Comparison of ENCODE assay signal across 26 cellular contexts in the genomic region with DNA sequence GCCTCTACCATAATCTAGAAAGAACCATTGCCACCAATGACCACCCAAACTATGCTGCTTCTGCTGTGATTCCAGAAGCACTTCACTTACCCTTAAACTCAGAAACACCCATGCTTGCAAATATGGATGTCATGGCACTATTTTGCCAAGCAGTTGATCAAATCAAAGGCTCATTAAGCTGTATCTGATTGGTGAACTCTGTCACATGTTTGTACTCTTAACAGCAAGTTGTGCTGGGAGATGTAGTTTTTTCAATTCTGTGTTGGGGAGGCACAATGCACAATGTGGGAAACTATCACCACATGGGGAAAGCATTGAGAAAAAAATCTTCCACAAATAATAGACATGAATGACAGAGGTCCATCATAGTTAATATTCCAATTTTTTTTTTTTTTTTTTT.
DNase-seq lines count a peak whose midpoint lies in the region; ATAC-seq and TF ChIP-seq lines count a peak whose summit lies in the region.
"Had no signal": no experiment of that assay in that cellular context is flagged by ENCODE, and none has a peak within 500 bp of the region (broad histone marks: within the 10 kb centered on the region; RNA-seq: fewer than 3 reads in every experiment).

No MANE protein-coding gene starts in this region.

- peak overlapping the region; percentile 45 for H3K27ac ChIP-seq in WERI-Rb-1
- H3K27ac ChIP-seq: 22Rv1, BLaER1, PC-9 had no signal

- DNase-seq in DMS 273 (lab: John Stamatoyannopoulos, UW; ENCODE audit: unreplicated experiment) (peak; percentile 4), DMS 273 treated with DMSO at 0.1 percent for 48 hours (lab: John Stamatoyannopoulos, UW) (no peak), WERI-Rb-1 (no peak), memory B cell (ENCODE audit: low spot score in 2 of 2) (no peak), NCI-H510A treated with DMSO at 0.1 percent for 48 hours (lab: John Stamatoyannopoulos, UW) (no peak)
- DNase-seq in stimulated activated naive CD8-positive, alpha-beta T cell treated with anti-CD3 and anti-CD28 coated beads, Interleukin-15, amount 100 ng/mL, for 72 hours, result no peak
- no peak for DNase-seq in activated CD8-positive, alpha-beta memory T cell treated with anti-CD3 and anti-CD28 coated beads, Interleukin-2, amount 50 U/mL, for 48 hours
- DNase-seq: ACHN; CD4-positive, alpha-beta T cell; COR-L47; DMS153; GDM1; KBM-7; MM.1S; NCI-H1048; NCI-H1417 treated with DMSO at 0.1 percent for 48 hours; NCI-H187; NCI-H446; NCI-H526 treated with DMSO at 0.1 percent for 48 hours; PC-9; RPMI8226; SHP77; T-helper 2 cell had no signal

- no peaks in the 10 kb centered on the region for H3K9me3 ChIP-seq in WERI-Rb-1 (ENCODE audit: severe bottlenecking)
- H3K9me3 ChIP-seq: BLaER1 had no signal

- no peak for TF ChIP-seq CTCF in WERI-Rb-1 (IDR thresholded peaks at IDR 0.05; ENCODE audit: low read depth, low read length)

- H3K4me3 Mint-ChIP-seq in memory B cell, result no peak overlapping the region
- no peak overlapping the region for H3K4me3 Mint-ChIP-seq in stimulated activated naive CD8-positive, alpha-beta T cell treated with anti-CD3 and anti-CD28 coated beads, Interleukin-15, amount 100 ng/mL, for 72 hours
- H3K4me3 Mint-ChIP-seq: CD4-positive, alpha-beta T cell had no signal

- no peaks in the 10 kb centered on the region for H3K9me3 Mint-ChIP-seq in memory B cell
- no peaks in the 10 kb centered on the region for H3K9me3 Mint-ChIP-seq in stimulated activated naive CD8-positive, alpha-beta T cell treated with anti-CD3 and anti-CD28 coated beads, Interleukin-15, amount 100 ng/mL, for 72 hours
- H3K9me3 Mint-ChIP-seq: CD4-positive, alpha-beta T cell had no signal

- H3K4me3 ChIP-seq in WERI-Rb-1 (ENCODE audit: low read depth, low read length), result no peak overlapping the region
- H3K4me3 ChIP-seq: BLaER1, PC-9 had no signal

- ATAC-seq in HG02798 (IDR thresholded peaks at IDR 0.05; ENCODE audit: poor library complexity, unreplicated experiment), result peak; percentile 50
- peak; percentile 31 for ATAC-seq in memory B cell (ENCODE audit: low read depth)
- ATAC-seq in stimulated activated naive CD8-positive, alpha-beta T cell treated with anti-CD3 and anti-CD28 coated beads, Interleukin-15, amount 100 ng/mL, for 72 hours, result no peak

- no peaks in the 10 kb centered on the region for H3K36me3 ChIP-seq in WERI-Rb-1
- H3K36me3 ChIP-seq: BLaER1 had no signal

- H3K27ac Mint-ChIP-seq in memory B cell, result no peak overlapping the region
- no peak overlapping the region for H3K27ac Mint-ChIP-seq in stimulated activated naive CD8-positive, alpha-beta T cell treated with anti-CD3 and anti-CD28 coated beads, Interleukin-15, amount 100 ng/mL, for 72 hours
- H3K27ac Mint-ChIP-seq: CD4-positive, alpha-beta T cell had no signal

- peaks cover 12% of the 10 kb centered on the region for H3K27me3 Mint-ChIP-seq in memory B cell
- peaks cover 23% of the 10 kb centered on the region for H3K27me3 Mint-ChIP-seq in stimulated activated naive CD8-positive, alpha-beta T cell treated with anti-CD3 and anti-CD28 coated beads, Interleukin-15, amount 100 ng/mL, for 72 hours

- H3K4me1 Mint-ChIP-seq in memory B cell, result no peaks in the 10 kb centered on the region
- no peaks in the 10 kb centered on the region for H3K4me1 Mint-ChIP-seq in stimulated activated naive CD8-positive, alpha-beta T cell treated with anti-CD3 and anti-CD28 coated beads, Interleukin-15, amount 100 ng/mL, for 72 hours

- no peaks in the 10 kb centered on the region for H3K36me3 Mint-ChIP-seq in memory B cell

- H3K27me3 ChIP-seq in WERI-Rb-1 (ENCODE audit: insufficient read depth, low read depth, severe bottlenecking), result no peaks in the 10 kb centered on the region
- H3K27me3 ChIP-seq: BLaER1 had no signal
